In genomic region chr18:25295624-25296138, GRCh38 we compare ENCODE assay signal across 24 cellular contexts.
"Had no signal": no experiment of that assay in that cellular context is flagged by ENCODE, and none has a peak within 500 bp of the region (broad histone marks: within the 10 kb centered on the region; RNA-seq: fewer than 3 reads in every experiment).

No MANE protein-coding gene starts in this region.

- H3K9me3 ChIP-seq: left ventricle myocardium inferior, ovary, right atrium auricular region, suprapubic skin, thoracic aorta, tibial artery, uterus had no signal

- H3K9me3 Mint-ChIP-seq: mesothelial cell of epicardium; naive B cell; natural killer cell; nephron progenitor cell; stimulated activated naive B cell treated with anti-CD40 and anti-IgM and Interleukin-4, amounts not matched to agents 10 μg/mL and 1 μg/mL and 100 μg/mL, for 72 hours; stimulated activated naive CD8-positive, alpha-beta T cell treated with anti-CD3 and anti-CD28 coated beads, Interleukin-15, Interleukin-2, amounts not matched to agents 100 ng/mL and 50 ng/mL, for 24 hours had no signal

- H3K27me3 ChIP-seq: ovary, right atrium auricular region, suprapubic skin, tibial artery, uterus had no signal

- H3K4me3 ChIP-seq: left ventricle myocardium inferior, lung, ovary, right atrium auricular region, skin epidermis, suprapubic skin, thoracic aorta, tibial artery, uterus had no signal

- H3K27me3 Mint-ChIP-seq: progenitor cell of endocrine pancreas; stimulated activated naive B cell treated with anti-CD40 and anti-IgM and Interleukin-4, amounts not matched to agents 10 μg/mL and 1 μg/mL and 100 μg/mL, for 72 hours; stimulated activated naive CD8-positive, alpha-beta T cell treated with anti-CD3 and anti-CD28 coated beads, Interleukin-15, Interleukin-2, amounts not matched to agents 100 ng/mL and 50 ng/mL, for 24 hours had no signal

- H3K27ac ChIP-seq: left ventricle myocardium inferior, ovary, right atrium auricular region, skin epidermis, suprapubic skin, thoracic aorta, tibial artery, uterus had no signal

- H3K4me1 Mint-ChIP-seq: naive B cell; stimulated activated naive B cell treated with anti-CD40 and anti-IgM and Interleukin-4, amounts not matched to agents 10 μg/mL and 1 μg/mL and 100 μg/mL, for 72 hours had no signal

- ATAC-seq: natural killer cell; sciatic nerve; stimulated activated naive B cell treated with anti-CD40 and anti-IgM and Interleukin-4, amounts not matched to agents 10 μg/mL and 1 μg/mL and 100 μg/mL, for 72 hours had no signal

- DNase-seq: islet precursor cell; left ventricle myocardium inferior; mesendoderm; naive B cell; natural killer cell; nephron progenitor cell; ovary; stimulated activated CD4-positive, alpha-beta T cell treated with anti-CD3 and anti-CD28 coated beads, Interleukin-12 subunit alpha, Interleukin-12 subunit beta, amount 100 ng/mL, for 4 hours; stimulated activated CD4-positive, alpha-beta T cell treated with anti-CD3 and anti-CD28 coated beads, Interleukin-15, amount 100 ng/mL, for 24 hours; stimulated activated CD4-positive, alpha-beta T cell treated with anti-CD3 and anti-CD28 coated beads, Interleukin-2, amount 100 ng/mL, for 24 hours; stimulated activated CD4-positive, alpha-beta T cell treated with anti-CD3 and anti-CD28 coated beads, Interleukin-4, amount 100 ng/mL, for 1 hour; stimulated activated naive B cell treated with anti-CD40 and anti-IgM and Interleukin-4, amounts not matched to agents 10 μg/mL and 1 μg/mL and 100 μg/mL, for 72 hours; tibial artery; trophoblast cell; uterus had no signal

- H3K27ac Mint-ChIP-seq: mesothelial cell of epicardium; naive B cell; natural killer cell; nephron progenitor cell; progenitor cell of endocrine pancreas; stimulated activated naive B cell treated with anti-CD40 and anti-IgM and Interleukin-4, amounts not matched to agents 10 μg/mL and 1 μg/mL and 100 μg/mL, for 72 hours; stimulated activated naive CD8-positive, alpha-beta T cell treated with anti-CD3 and anti-CD28 coated beads, Interleukin-15, Interleukin-2, amounts not matched to agents 100 ng/mL and 50 ng/mL, for 24 hours had no signal

- H3K36me3 Mint-ChIP-seq: naive B cell; natural killer cell; stimulated activated naive B cell treated with anti-CD40 and anti-IgM and Interleukin-4, amounts not matched to agents 10 μg/mL and 1 μg/mL and 100 μg/mL, for 72 hours had no signal

- H3K36me3 ChIP-seq: left ventricle myocardium inferior, ovary, right atrium auricular region, suprapubic skin, thoracic aorta, tibial artery, uterus had no signal

- H3K4me3 Mint-ChIP-seq: mesothelial cell of epicardium; naive B cell; natural killer cell; nephron progenitor cell; stimulated activated naive B cell treated with anti-CD40 and anti-IgM and Interleukin-4, amounts not matched to agents 10 μg/mL and 1 μg/mL and 100 μg/mL, for 72 hours; stimulated activated naive CD8-positive, alpha-beta T cell treated with anti-CD3 and anti-CD28 coated beads, Interleukin-15, Interleukin-2, amounts not matched to agents 100 ng/mL and 50 ng/mL, for 24 hours had no signal

- H3K4me1 ChIP-seq: uterus had no signal
